ENCODE assay signal across 23 cellular contexts in genomic region chr6:80254716-80255115, GRCh38.
"Had no signal": no experiment of that assay in that cellular context is flagged by ENCODE, and none has a peak within 500 bp of the region (broad histone marks: within the 10 kb centered on the region; RNA-seq: fewer than 3 reads in every experiment).

No MANE protein-coding gene starts in this region.

- H3K27me3 ChIP-seq: foreskin keratinocyte, spleen, testis, uterus had no signal

- DNase-seq: activated CD4-positive, alpha-beta T cell treated with anti-CD3 and anti-CD28 coated beads for 4 hours; activated CD4-positive, alpha-beta T cell treated with anti-CD3 and anti-CD28 coated beads, Interleukin-2, amount 50 U/mL, for 48 hours; activated CD4-positive, CD25-positive, alpha-beta regulatory T cell; activated effector memory CD4-positive, alpha-beta T cell treated with Interleukin-2 at 50 U/mL for 16 hours; activated naive CD4-positive, alpha-beta T cell treated with anti-CD3 and anti-CD28 coated beads for 36 hours; activated naive CD8-positive, alpha-beta T cell treated with anti-CD3 and anti-CD28 coated beads, Interleukin-2, amount 10 ng/mL, durations not matched to agents 7 days and 5 days; activated T-cell treated with anti-CD3 and anti-CD28 coated beads, Interleukin-2, amount 50 U/mL, for 48 hours; amygdala; foreskin keratinocyte; head of caudate nucleus; hypothalamus; left ventricle myocardium superior; posterior cingulate gyrus; spleen; stimulated activated CD4-positive, alpha-beta T cell treated with anti-CD3 and anti-CD28 coated beads, Interleukin-4, amount 100 ng/mL, for 1 hour; stimulated activated naive CD4-positive, alpha-beta T cell; T-helper 1 cell; testis; trophoblast cell; uterus had no signal

- H3K9me3 ChIP-seq: spleen, testis, uterus had no signal

- H3K27ac ChIP-seq: foreskin keratinocyte, spleen, testis, uterus had no signal

- H3K4me3 Mint-ChIP-seq: activated naive CD4-positive, alpha-beta T cell treated with anti-CD3 and anti-CD28 coated beads for 36 hours; activated naive CD8-positive, alpha-beta T cell treated with anti-CD3 and anti-CD28 coated beads, Interleukin-2, amount 10 ng/mL, durations not matched to agents 7 days and 5 days; nephron had no signal

- H3K36me3 ChIP-seq: spleen, uterus had no signal

- H3K4me3 ChIP-seq: spleen, testis, uterus had no signal

- H3K27me3 Mint-ChIP-seq: activated naive CD8-positive, alpha-beta T cell treated with anti-CD3 and anti-CD28 coated beads, Interleukin-2, amount 10 ng/mL, durations not matched to agents 7 days and 5 days had no signal

- ATAC-seq: foreskin keratinocyte, left ventricle myocardium superior had no signal

- H3K9me3 Mint-ChIP-seq: activated naive CD4-positive, alpha-beta T cell treated with anti-CD3 and anti-CD28 coated beads for 36 hours; activated naive CD8-positive, alpha-beta T cell treated with anti-CD3 and anti-CD28 coated beads, Interleukin-2, amount 10 ng/mL, durations not matched to agents 7 days and 5 days; nephron had no signal

- FAIRE-seq: endometrium, TTC549 had no signal

- H3K4me1 ChIP-seq: foreskin keratinocyte, spleen, uterus had no signal

- H3K27ac Mint-ChIP-seq: activated naive CD4-positive, alpha-beta T cell treated with anti-CD3 and anti-CD28 coated beads for 36 hours; activated naive CD8-positive, alpha-beta T cell treated with anti-CD3 and anti-CD28 coated beads, Interleukin-2, amount 10 ng/mL, durations not matched to agents 7 days and 5 days; nephron had no signal
